Comparison of ENCODE assay signal across 35 cellular contexts in genomic region chr22:25882366-25882765, GRCh38.
"Had no signal": no experiment of that assay in that cellular context is flagged by ENCODE, and none has a peak within 500 bp of the region (broad histone marks: within the 10 kb centered on the region; RNA-seq: fewer than 3 reads in every experiment).

No MANE protein-coding gene starts in this region.

- H3K9me3 ChIP-seq: MG63 had no signal

- H3K4me3 ChIP-seq: MG63 had no signal

- DNase-seq: Karpas-422, Kasumi-1, MG63, MM.1S, MV-4-11, NCI-H1048, NCI-H1092, NCI-H1092 treated with DMSO at 0.1 percent for 48 hours, NCI-H1105, NCI-H1105 treated with DMSO at 0.1 percent for 48 hours, NCI-H1417, NCI-H1417 treated with DMSO at 0.1 percent for 48 hours, NCI-H1436, NCI-H1436 treated with DMSO at 0.1 percent for 48 hours, NCI-H146, NCI-H1694, NCI-H1694 treated with DMSO at 0.1 percent for 48 hours, NCI-H187, NCI-H187 treated with DMSO at 0.1 percent for 48 hours, NCI-H1930, NCI-H2029, NCI-H2029 treated with DMSO at 0.1 percent for 48 hours, NCI-H2081, NCI-H2081 treated with DMSO at 0.1 percent for 48 hours, NCI-H2107, NCI-H2171, NCI-H2171 treated with DMSO at 0.1 percent for 48 hours, NCI-H2227 treated with DMSO at 0.1 percent for 48 hours, NCI-H226, NCI-H345, NCI-H446, NCI-H446 treated with DMSO at 0.1 percent for 48 hours, NCI-H510A, NCI-H510A treated with DMSO at 0.1 percent for 48 hours, NCI-H524 had no signal

- H3K36me3 ChIP-seq: MG63 had no signal
